ENCODE assay signal across 1 cellular context in the genomic region with DNA sequence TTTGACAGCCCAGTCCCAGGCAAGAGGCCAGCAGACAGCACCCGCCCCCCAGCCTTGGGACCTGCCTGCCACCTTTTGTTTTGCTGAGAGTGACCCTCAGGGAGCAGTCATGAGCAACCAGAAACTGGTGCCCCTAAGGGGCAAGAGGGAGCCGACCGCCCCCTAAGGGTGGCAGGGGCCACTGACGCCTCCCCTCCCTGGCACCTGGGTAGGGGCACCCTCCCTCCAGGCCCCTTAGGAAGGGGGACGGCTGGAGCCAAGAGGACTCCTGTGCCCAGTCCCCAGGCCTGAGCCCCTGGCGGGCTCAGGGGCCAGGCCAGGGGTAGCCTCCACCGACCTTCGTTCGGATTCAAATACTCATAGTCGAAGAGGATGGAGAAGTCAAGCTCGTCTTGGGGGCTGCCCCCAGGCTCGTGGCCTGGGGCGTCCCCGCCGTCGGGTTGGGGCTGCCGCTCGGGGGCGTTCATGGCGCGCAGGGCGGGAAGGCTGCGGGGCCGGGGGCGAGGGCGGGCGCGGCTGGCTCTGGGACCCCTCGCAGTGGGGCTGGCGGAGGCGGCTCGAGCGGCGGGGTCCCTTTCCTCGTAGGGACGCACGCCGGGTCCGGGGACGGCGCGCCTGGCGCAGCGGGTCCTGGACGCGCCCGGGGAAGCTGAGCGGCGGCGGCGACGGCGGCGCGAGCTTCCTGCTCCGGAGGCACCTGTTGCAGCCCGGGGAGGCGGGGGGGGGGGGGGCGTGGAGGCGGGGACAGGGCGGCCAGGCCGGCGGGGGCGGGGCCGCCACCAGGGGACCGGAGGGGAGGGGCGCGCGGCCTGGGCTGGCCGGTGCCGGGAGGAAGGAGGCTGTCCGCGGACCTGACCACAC.
TF ChIP-seq lines count a peak whose summit lies in the region.

A gene (minus strand): TSS at position 687 of the 861 bp plus-strand sequence. CDS start 220 bp downstream, at position 467.

TF ChIP-seq in HepG2, 621 proteins besides CTCF, POLR2A, EP300 and RAD21 (continued from another document and continues in another):
- TF ChIP-seq, protein P1, sequence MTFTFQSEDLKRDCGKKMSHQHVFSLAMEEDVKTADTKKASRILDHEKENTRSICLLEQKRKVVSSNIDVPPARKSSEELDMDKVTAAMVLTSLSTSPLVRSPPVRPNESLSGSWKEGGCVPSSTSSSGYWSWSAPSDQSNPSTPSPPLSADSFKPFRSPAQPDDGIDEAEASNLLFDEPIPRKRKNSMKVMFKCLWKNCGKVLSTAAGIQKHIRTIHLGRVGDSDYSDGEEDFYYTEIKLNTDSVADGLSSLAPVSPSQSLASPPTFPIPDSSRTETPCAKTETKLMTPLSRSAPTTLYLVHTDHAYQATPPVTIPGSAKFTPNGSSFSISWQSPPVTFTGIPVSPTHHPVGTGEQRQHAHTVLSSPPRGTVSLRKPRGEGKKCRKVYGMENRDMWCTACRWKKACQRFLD (CRISPR knock-in tag; IDR thresholded peaks at IDR 0.05; ENCODE audit: borderline replicate concordance) = no peak
- TF ChIP-seq, protein P2, sequence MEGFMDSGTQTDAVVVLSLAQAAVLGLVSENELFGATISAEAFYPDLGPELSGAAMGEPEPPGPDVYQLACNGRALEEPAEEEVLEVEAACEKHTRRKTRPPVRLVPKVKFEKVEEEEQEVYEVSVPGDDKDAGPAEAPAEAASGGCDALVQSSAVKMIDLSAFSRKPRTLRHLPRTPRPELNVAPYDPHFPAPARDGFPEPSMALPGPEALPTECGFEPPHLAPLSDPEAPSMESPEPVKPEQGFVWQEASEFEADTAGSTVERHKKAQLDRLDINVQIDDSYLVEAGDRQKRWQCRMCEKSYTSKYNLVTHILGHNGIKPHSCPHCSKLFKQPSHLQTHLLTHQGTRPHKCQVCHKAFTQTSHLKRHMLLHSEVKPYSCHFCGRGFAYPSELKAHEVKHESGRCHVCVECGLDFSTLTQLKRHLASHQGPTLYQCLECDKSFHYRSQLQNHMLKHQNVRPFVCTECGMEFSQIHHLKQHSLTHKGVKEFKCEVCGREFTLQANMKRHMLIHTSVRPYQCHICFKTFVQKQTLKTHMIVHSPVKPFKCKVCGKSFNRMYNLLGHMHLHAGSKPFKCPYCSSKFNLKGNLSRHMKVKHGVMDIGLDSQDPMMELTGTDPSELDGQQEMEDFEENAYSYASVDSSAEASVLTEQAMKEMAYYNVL (CRISPR knock-in tag; IDR thresholded peaks at IDR 0.05; ENCODE audit: borderline replicate concordance) = no peak; the same call in 1 of the 2 replicates
- TF ChIP-seq, protein P3, sequence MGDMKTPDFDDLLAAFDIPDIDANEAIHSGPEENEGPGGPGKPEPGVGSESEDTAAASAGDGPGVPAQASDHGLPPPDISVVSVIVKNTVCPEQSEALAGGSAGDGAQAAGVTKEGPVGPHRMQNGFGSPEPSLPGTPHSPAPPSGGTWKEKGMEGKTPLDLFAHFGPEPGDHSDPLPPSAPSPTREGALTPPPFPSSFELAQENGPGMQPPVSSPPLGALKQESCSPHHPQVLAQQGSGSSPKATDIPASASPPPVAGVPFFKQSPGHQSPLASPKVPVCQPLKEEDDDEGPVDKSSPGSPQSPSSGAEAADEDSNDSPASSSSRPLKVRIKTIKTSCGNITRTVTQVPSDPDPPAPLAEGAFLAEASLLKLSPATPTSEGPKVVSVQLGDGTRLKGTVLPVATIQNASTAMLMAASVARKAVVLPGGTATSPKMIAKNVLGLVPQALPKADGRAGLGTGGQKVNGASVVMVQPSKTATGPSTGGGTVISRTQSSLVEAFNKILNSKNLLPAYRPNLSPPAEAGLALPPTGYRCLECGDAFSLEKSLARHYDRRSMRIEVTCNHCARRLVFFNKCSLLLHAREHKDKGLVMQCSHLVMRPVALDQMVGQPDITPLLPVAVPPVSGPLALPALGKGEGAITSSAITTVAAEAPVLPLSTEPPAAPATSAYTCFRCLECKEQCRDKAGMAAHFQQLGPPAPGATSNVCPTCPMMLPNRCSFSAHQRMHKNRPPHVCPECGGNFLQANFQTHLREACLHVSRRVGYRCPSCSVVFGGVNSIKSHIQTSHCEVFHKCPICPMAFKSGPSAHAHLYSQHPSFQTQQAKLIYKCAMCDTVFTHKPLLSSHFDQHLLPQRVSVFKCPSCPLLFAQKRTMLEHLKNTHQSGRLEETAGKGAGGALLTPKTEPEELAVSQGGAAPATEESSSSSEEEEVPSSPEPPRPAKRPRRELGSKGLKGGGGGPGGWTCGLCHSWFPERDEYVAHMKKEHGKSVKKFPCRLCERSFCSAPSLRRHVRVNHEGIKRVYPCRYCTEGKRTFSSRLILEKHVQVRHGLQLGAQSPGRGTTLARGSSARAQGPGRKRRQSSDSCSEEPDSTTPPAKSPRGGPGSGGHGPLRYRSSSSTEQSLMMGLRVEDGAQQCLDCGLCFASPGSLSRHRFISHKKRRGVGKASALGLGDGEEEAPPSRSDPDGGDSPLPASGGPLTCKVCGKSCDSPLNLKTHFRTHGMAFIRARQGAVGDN (CRISPR knock-in tag; IDR thresholded peaks at IDR 0.05) = peak; percentile 41; the same call in 1 of the 2 replicates
- TF ChIP-seq, protein P4, sequence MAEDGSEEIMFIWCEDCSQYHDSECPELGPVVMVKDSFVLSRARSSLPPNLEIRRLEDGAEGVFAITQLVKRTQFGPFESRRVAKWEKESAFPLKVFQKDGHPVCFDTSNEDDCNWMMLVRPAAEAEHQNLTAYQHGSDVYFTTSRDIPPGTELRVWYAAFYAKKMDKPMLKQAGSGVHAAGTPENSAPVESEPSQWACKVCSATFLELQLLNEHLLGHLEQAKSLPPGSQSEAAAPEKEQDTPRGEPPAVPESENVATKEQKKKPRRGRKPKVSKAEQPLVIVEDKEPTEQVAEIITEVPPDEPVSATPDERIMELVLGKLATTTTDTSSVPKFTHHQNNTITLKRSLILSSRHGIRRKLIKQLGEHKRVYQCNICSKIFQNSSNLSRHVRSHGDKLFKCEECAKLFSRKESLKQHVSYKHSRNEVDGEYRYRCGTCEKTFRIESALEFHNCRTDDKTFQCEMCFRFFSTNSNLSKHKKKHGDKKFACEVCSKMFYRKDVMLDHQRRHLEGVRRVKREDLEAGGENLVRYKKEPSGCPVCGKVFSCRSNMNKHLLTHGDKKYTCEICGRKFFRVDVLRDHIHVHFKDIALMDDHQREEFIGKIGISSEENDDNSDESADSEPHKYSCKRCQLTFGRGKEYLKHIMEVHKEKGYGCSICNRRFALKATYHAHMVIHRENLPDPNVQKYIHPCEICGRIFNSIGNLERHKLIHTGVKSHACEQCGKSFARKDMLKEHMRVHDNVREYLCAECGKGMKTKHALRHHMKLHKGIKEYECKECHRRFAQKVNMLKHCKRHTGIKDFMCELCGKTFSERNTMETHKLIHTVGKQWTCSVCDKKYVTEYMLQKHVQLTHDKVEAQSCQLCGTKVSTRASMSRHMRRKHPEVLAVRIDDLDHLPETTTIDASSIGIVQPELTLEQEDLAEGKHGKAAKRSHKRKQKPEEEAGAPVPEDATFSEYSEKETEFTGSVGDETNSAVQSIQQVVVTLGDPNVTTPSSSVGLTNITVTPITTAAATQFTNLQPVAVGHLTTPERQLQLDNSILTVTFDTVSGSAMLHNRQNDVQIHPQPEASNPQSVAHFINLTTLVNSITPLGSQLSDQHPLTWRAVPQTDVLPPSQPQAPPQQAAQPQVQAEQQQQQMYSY (CRISPR knock-in tag; IDR thresholded peaks at IDR 0.05) = no peak
- TF ChIP-seq ZNF30 (CRISPR knock-in tag; IDR thresholded peaks at IDR 0.05) (no peak), ZBTB42 (CRISPR knock-in tag; IDR thresholded peaks at IDR 0.05) (no peak), ZNF552 (CRISPR knock-in tag; IDR thresholded peaks at IDR 0.05; ENCODE audit: borderline replicate concordance) (no peak), ZBTB38 (CRISPR knock-in tag; IDR thresholded peaks at IDR 0.05) (no peak), RBAK (CRISPR knock-in tag; IDR thresholded peaks at IDR 0.05) (peak; percentile 62; the same call in 1 of the 2 replicates), ZNF292 (CRISPR knock-in tag; IDR thresholded peaks at IDR 0.05; ENCODE audit: borderline replicate concordance, low read depth) (no peak; the same call in 1 of the 2 replicates), ZNF564 (CRISPR knock-in tag; IDR thresholded peaks at IDR 0.05) (no peak), ZNF138 (CRISPR knock-in tag; IDR thresholded peaks at IDR 0.05; ENCODE audit: low read depth) (no peak; the same call in 1 of the 2 replicates), RARA (CRISPR knock-in tag; IDR thresholded peaks at IDR 0.05) (no peak), MAFF (IDR thresholded peaks at IDR 0.05; ENCODE audit: low read depth, low read length) (no peak), GATA4 (IDR thresholded peaks at IDR 0.05; ENCODE audit: borderline replicate concordance, low read depth) (no peak), TBP (CRISPR knock-in tag; IDR thresholded peaks at IDR 0.05) (no peak), POGZ (CRISPR knock-in tag; IDR thresholded peaks at IDR 0.05) (no peak), ZSCAN20 (CRISPR knock-in tag; IDR thresholded peaks at IDR 0.05; ENCODE audit: borderline replicate concordance) (no peak), ZNF75D (CRISPR knock-in tag; IDR thresholded peaks at IDR 0.05; ENCODE audit: borderline replicate concordance) (no peak), FOXA3 (CRISPR knock-in tag; IDR thresholded peaks at IDR 0.05) (no peak)
- TF ChIP-seq, protein P5, sequence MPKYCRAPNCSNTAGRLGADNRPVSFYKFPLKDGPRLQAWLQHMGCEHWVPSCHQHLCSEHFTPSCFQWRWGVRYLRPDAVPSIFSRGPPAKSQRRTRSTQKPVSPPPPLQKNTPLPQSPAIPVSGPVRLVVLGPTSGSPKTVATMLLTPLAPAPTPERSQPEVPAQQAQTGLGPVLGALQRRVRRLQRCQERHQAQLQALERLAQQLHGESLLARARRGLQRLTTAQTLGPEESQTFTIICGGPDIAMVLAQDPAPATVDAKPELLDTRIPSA (CRISPR knock-in tag; IDR thresholded peaks at IDR 0.05; ENCODE audit: borderline replicate concordance) = no peak
- TF ChIP-seq, protein P6, sequence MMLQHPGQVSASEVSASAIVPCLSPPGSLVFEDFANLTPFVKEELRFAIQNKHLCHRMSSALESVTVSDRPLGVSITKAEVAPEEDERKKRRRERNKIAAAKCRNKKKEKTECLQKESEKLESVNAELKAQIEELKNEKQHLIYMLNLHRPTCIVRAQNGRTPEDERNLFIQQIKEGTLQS (CRISPR knock-in tag; IDR thresholded peaks at IDR 0.05) = no peak
- TF ChIP-seq, protein P7, sequence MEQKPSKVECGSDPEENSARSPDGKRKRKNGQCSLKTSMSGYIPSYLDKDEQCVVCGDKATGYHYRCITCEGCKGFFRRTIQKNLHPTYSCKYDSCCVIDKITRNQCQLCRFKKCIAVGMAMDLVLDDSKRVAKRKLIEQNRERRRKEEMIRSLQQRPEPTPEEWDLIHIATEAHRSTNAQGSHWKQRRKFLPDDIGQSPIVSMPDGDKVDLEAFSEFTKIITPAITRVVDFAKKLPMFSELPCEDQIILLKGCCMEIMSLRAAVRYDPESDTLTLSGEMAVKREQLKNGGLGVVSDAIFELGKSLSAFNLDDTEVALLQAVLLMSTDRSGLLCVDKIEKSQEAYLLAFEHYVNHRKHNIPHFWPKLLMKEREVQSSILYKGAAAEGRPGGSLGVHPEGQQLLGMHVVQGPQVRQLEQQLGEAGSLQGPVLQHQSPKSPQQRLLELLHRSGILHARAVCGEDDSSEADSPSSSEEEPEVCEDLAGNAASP (CRISPR knock-in tag; IDR thresholded peaks at IDR 0.05; ENCODE audit: borderline replicate concordance) = no peak
- TF ChIP-seq, protein P8, sequence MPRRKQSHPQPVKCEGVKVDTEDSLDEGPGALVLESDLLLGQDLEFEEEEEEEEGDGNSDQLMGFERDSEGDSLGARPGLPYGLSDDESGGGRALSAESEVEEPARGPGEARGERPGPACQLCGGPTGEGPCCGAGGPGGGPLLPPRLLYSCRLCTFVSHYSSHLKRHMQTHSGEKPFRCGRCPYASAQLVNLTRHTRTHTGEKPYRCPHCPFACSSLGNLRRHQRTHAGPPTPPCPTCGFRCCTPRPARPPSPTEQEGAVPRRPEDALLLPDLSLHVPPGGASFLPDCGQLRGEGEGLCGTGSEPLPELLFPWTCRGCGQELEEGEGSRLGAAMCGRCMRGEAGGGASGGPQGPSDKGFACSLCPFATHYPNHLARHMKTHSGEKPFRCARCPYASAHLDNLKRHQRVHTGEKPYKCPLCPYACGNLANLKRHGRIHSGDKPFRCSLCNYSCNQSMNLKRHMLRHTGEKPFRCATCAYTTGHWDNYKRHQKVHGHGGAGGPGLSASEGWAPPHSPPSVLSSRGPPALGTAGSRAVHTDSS (CRISPR knock-in tag; conservative IDR thresholded peaks at IDR 0.05) = no peak
- TF ChIP-seq, protein P9, sequence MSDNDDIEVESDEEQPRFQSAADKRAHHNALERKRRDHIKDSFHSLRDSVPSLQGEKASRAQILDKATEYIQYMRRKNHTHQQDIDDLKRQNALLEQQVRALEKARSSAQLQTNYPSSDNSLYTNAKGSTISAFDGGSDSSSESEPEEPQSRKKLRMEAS (IDR thresholded peaks at IDR 0.05) = no peak
- TF ChIP-seq, protein P10, sequence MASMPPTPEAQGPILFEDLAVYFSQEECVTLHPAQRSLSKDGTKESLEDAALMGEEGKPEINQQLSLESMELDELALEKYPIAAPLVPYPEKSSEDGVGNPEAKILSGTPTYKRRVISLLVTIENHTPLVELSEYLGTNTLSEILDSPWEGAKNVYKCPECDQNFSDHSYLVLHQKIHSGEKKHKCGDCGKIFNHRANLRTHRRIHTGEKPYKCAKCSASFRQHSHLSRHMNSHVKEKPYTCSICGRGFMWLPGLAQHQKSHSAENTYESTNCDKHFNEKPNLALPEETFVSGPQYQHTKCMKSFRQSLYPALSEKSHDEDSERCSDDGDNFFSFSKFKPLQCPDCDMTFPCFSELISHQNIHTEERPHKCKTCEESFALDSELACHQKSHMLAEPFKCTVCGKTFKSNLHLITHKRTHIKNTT (CRISPR knock-in tag; IDR thresholded peaks at IDR 0.05) = no peak
- TF ChIP-seq, protein P11, sequence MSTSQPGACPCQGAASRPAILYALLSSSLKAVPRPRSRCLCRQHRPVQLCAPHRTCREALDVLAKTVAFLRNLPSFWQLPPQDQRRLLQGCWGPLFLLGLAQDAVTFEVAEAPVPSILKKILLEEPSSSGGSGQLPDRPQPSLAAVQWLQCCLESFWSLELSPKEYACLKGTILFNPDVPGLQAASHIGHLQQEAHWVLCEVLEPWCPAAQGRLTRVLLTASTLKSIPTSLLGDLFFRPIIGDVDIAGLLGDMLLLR (CRISPR knock-in tag; IDR thresholded peaks at IDR 0.05) = peak; percentile 46; the same call in 1 of the 2 replicates
- TF ChIP-seq, protein P12, sequence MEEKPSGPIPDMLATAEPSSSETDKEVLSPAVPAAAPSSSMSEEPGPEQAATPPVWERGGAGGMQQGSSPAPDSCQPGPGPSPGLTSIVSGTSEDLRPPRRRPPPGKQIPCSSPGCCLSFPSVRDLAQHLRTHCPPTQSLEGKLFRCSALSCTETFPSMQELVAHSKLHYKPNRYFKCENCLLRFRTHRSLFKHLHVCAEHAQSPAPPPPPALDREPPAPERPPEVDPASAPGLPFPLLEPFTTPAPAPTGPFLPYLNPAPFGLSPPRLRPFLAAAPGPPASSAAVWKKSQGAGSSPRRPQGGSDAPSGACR (CRISPR knock-in tag; IDR thresholded peaks at IDR 0.05) = no peak
